28 cellular contexts compared by ENCODE assay signal in genomic region chr7:78765985-78766729, GRCh38.
DNase-seq lines count a peak whose midpoint lies in the region; ATAC-seq, FAIRE-seq and TF ChIP-seq lines count a peak whose summit lies in the region.
"Had no signal": no experiment of that assay in that cellular context is flagged by ENCODE, and none has a peak within 500 bp of the region (broad histone marks: within the 10 kb centered on the region; RNA-seq: fewer than 3 reads in every experiment).

No MANE protein-coding gene starts in this region.

- no peak for FAIRE-seq in RCC 7860 (lab: Jason Lieb, UNC)
- FAIRE-seq: A204.1 had no signal

- H3K9me3 Mint-ChIP-seq in neural progenitor cell, result no peaks in the 10 kb centered on the region
- peaks cover 3% of the 10 kb centered on the region for H3K9me3 Mint-ChIP-seq in CD4-positive, alpha-beta T cell

- H3K9ac ChIP-seq in neural progenitor cell, result no peak overlapping the region
- H3K9ac ChIP-seq: KMS-11 had no signal

- POLR2A ChIA-PET in CD4-positive, alpha-beta T cell (lab: Charles Lee), result no interaction called here

- H3K4me2 ChIP-seq in neural progenitor cell, result no peak overlapping the region
- H3K4me2 ChIP-seq: KMS-11, PC-9 had no signal

- CTCF ChIA-PET in CD4-positive, alpha-beta T cell (lab: Charles Lee), result no interaction called here

- H3K36me3 ChIP-seq in psoas muscle (ENCODE audit: insufficient read depth in 1 of 2, low read depth in 1 of 2) (no peaks in the 10 kb centered on the region), neural progenitor cell (no peaks in the 10 kb centered on the region)
- H3K36me3 ChIP-seq: HAP-1, SJSA1 had no signal

- ATAC-seq in psoas muscle (peak in 2 of 4 donors; percentile 53 to 62), HG03025 (IDR thresholded peaks at IDR 0.05; ENCODE audit: low FRiP score, unreplicated experiment) (no peak)
- ATAC-seq in CD4-positive, alpha-beta T cell (ENCODE audit: poor library complexity), result no peak

- TF ChIP-seq CTCF in psoas muscle (IDR thresholded peaks at IDR 0.05) (no peak), neural progenitor cell (IDR thresholded peaks at IDR 0.05) (no peak)
- no peak for TF ChIP-seq CTCF in CD4-positive, alpha-beta T cell (IDR thresholded peaks at IDR 0.05)

- no peaks in the 10 kb centered on the region for H3K79me2 ChIP-seq in neural progenitor cell (ENCODE audit: low read depth)

- intact Hi-C loops in psoas muscle (cut with DNase I), result loop anchor here in 1 of 2 donors (5.0 kb wide), 1 partner anchor 49 kb away; no protein-coding TSS in a partner anchor
- intact Hi-C loops in CD4-positive, alpha-beta T cell (cut with DNase I, micrococcal nuclease), result no loop called here

- no peaks in the 10 kb centered on the region for H3K36me3 Mint-ChIP-seq in neural progenitor cell
- no peaks in the 10 kb centered on the region for H3K36me3 Mint-ChIP-seq in CD4-positive, alpha-beta T cell (ENCODE audit: low read depth)
- H3K36me3 Mint-ChIP-seq: CD8-positive, alpha-beta memory T cell; IgD-negative memory B cell had no signal

- H3K27me3 ChIP-seq in psoas muscle (ENCODE audit: insufficient read depth in 3 of 3, low read length in 2 of 3) (no peaks in the 10 kb centered on the region), neural progenitor cell (peaks cover 7% of the 10 kb centered on the region)
- no peaks in the 10 kb centered on the region for H3K27me3 ChIP-seq in CD4-positive, alpha-beta T cell (ENCODE audit: control insufficient read depth, insufficient read depth, low read length)
- H3K27me3 ChIP-seq: SJSA1 had no signal

- H3K27ac ChIP-seq in psoas muscle (peak overlapping the region; percentile 25), neural progenitor cell (no peak overlapping the region)
- H3K27ac ChIP-seq in CD4-positive, alpha-beta T cell (ENCODE audit: low read depth, low read length), result no peak overlapping the region
- H3K27ac ChIP-seq: KMS-11, PC-9, SJSA1 had no signal

- WGBS in psoas muscle, 3 donors, result 18 to 48% (median 21%) methylated on average over 4 of the region's 4 CpGs

- H3K4me1 ChIP-seq in psoas muscle (peaks cover 15% of the 10 kb centered on the region), neural progenitor cell (peaks cover 23% of the 10 kb centered on the region)
- H3K4me1 ChIP-seq: SJSA1 had no signal

- H3F3A ChIP-seq in neural progenitor cell (ENCODE audit: low read depth), result no peaks in the 10 kb centered on the region

- H3K4me1 Mint-ChIP-seq in neural progenitor cell, result peaks cover 13% of the 10 kb centered on the region
- H3K4me1 Mint-ChIP-seq in CD4-positive, alpha-beta T cell (ENCODE audit: low read depth), result no peaks in the 10 kb centered on the region
- H3K4me1 Mint-ChIP-seq: CD8-positive, alpha-beta memory T cell; IgD-negative memory B cell had no signal

- no peaks in the 10 kb centered on the region for H3K9me3 ChIP-seq in psoas muscle
- H3K9me3 ChIP-seq in neural progenitor cell (ENCODE audit: low read depth), result no peaks in the 10 kb centered on the region
- H3K9me3 ChIP-seq in CD4-positive, alpha-beta T cell (ENCODE audit: control insufficient read depth, low read length), result no peaks in the 10 kb centered on the region
- H3K9me3 ChIP-seq: HAP-1, SJSA1 had no signal

- no peak overlapping the region for H3K4me3 Mint-ChIP-seq in neural progenitor cell
- H3K4me3 Mint-ChIP-seq in CD4-positive, alpha-beta T cell, result no peak overlapping the region
- H3K4me3 Mint-ChIP-seq: CD8-positive, alpha-beta memory T cell had no signal

- no peak overlapping the region for H3K27ac Mint-ChIP-seq in neural progenitor cell
- H3K27ac Mint-ChIP-seq in CD4-positive, alpha-beta T cell, result no peak overlapping the region
- H3K27ac Mint-ChIP-seq: CD8-positive, alpha-beta memory T cell; IgD-negative memory B cell had no signal

- H2AFZ ChIP-seq in neural progenitor cell (replicated peaks), result no peak overlapping the region
- H2AFZ ChIP-seq: PC-9 had no signal

- H3K4me3 ChIP-seq in psoas muscle, result no peak overlapping the region
- H3K4me3 ChIP-seq in neural progenitor cell, result no peak overlapping the region
- H3K4me3 ChIP-seq: HAP-1, PC-9, SJSA1 had no signal

- no peaks in the 10 kb centered on the region for H4K20me1 ChIP-seq in neural progenitor cell (ENCODE audit: low read depth)

- DNase-seq in GM03348 (ENCODE audit: low spot score), result peak; percentile 21
- peak; percentile 32 for DNase-seq in M059J (ENCODE audit: low read depth)
- DNase-seq in globus pallidus (ENCODE audit: low spot score), result peak; percentile 31
- no peak for DNase-seq in psoas muscle
- no peak for DNase-seq in neural progenitor cell (ENCODE audit: low spot score)
- DNase-seq in RCC 7860 (ENCODE audit: low spot score), result no peak
- DNase-seq in CD4-positive, alpha-beta T cell, result no peak
- DNase-seq: C1 segment of cervical spinal cord; CD8-positive, alpha-beta memory T cell; DMS153; GOT3; NCI-H1048; NCI-H1417; NCI-H1694; NCI-H2029 treated with DMSO at 0.1 percent for 48 hours; NCI-H446 treated with DMSO at 0.1 percent for 48 hours; NCI-H526; NCI-H82; NK-92 treated with Interleukin-12 subunit alpha and Interleukin-12 subunit beta, amount 100 ng/mL, for 24 hours; PC-9; Right ventricle myocardium superior; RPMI8226 had no signal

- peaks cover 2% of the 10 kb centered on the region for H3K27me3 Mint-ChIP-seq in neural progenitor cell (ENCODE audit: insufficient read depth, low read depth)
- H3K27me3 Mint-ChIP-seq in CD4-positive, alpha-beta T cell, result peaks cover 9% of the 10 kb centered on the region
- H3K27me3 Mint-ChIP-seq: CD8-positive, alpha-beta memory T cell had no signal

Comparison
In these comparisons a context has a peak if more than half of its experiments do, and no peak if none do; other contexts are left out.
1. DNase-seq: peak in GM03348 (single experiment), M059J (single experiment) and globus pallidus (single experiment); none in psoas muscle (0 of 2), neural progenitor cell (single experiment), RCC 7860 (single experiment) and CD4-positive, alpha-beta T cell (0 of 10).